In the genomic region with DNA sequence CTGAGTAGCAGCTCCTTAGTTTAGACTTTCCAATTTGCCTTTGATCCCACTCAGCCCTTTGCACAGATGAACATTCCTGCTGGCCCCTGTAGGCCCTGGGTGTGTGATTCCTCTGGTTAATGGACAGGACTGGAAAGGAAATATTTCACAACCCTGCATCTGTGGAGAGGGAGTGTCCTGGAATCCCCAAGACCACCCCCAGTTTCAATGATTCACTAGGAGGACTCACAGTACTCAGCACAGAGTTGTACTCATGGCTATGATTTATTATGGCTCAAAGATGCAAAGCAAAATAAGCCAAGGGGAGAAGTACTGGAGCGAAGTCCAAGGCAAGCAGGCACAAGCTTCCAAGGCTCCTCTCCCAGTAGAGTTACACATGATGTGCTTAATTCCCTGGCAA, we compare ENCODE assay signal across 10 cellular contexts. TPM values are rescaled to one million over a fixed set of nuclear protein-coding genes. Genes with fewer than 3 reads are reported as not detected.
A peak's percentile ranks its signal among the peaks of the same experiment; 100 is the strongest.
DNase-seq lines count a peak whose midpoint lies in the region; ATAC-seq and TF ChIP-seq lines count a peak whose summit lies in the region.
"Had no signal": no experiment of that assay in that cellular context is flagged by ENCODE, and none has a peak within 500 bp of the region (broad histone marks: within the 10 kb centered on the region; RNA-seq: fewer than 3 reads in every experiment).

No MANE protein-coding gene starts in this region.

- H3K4me1 ChIP-seq in tibial nerve: peaks cover 0 to 34% (median 16%) of the 10 kb centered on the region in 4 donors

- no peak overlapping the region for H3K4me3 ChIP-seq in tibial nerve

- peak overlapping the region in 3 of 4 donors; percentile 58 to 79 (median 77) for H3K27ac ChIP-seq in tibial nerve

- H3K27me3 Mint-ChIP-seq in chondrocyte (ENCODE audit: low read depth): no peaks in the 10 kb centered on the region

- no peaks in the 10 kb centered on the region for H3K36me3 ChIP-seq in tibial nerve

- TF ChIP-seq EP300 in tibial nerve (IDR thresholded peaks at IDR 0.05): peak in 1 of 2 donors; percentile 85

- peak overlapping the region; percentile 62 for H3K27ac Mint-ChIP-seq in chondrocyte (ENCODE audit: unreplicated experiment)

- H3K9me3 ChIP-seq in tibial nerve: no peaks in the 10 kb centered on the region

- TF ChIP-seq CTCF in chondrocyte (IDR thresholded peaks at IDR 0.05) (no peak), tibial nerve (IDR thresholded peaks at IDR 0.05) (no peak)

- TF ChIP-seq POLR2A in tibial nerve (IDR thresholded peaks at IDR 0.05): no peak

- H3K9me3 Mint-ChIP-seq in chondrocyte (ENCODE audit: low read depth): no peaks in the 10 kb centered on the region

- DNase-seq in HT1080 (ENCODE audit: low read depth) (peak; percentile 91), chondrocyte (ENCODE audit: low spot score) (no peak), left kidney (ENCODE audit: low read depth, low spot score) (peak; percentile 79), tibial nerve (ENCODE audit: low spot score in 2 of 2) (peak in 1 of 2 donors; percentile 59), NCI-H2081 (lab: John Stamatoyannopoulos, UW) (no peak)
- DNase-seq: effector memory CD4-positive, alpha-beta T cell; stimulated activated CD8-positive, alpha-beta memory T cell treated with anti-CD3 and anti-CD28 coated beads, Interleukin-4, amount 100 ng/mL, for 48 hours had no signal

- H3K36me3 Mint-ChIP-seq in chondrocyte (ENCODE audit: low read depth): no peaks in the 10 kb centered on the region

- no peaks in the 10 kb centered on the region for H3K27me3 ChIP-seq in tibial nerve

- ATAC-seq in GM21367 (IDR thresholded peaks at IDR 0.05; ENCODE audit: unreplicated experiment) (no peak), HG03039 (IDR thresholded peaks at IDR 0.05; ENCODE audit: unreplicated experiment) (no peak), GM18870 (IDR thresholded peaks at IDR 0.05; ENCODE audit: unreplicated experiment) (no peak)

- 63 to 68% methylated on average over 1 of the region's 1 CpG for WGBS in tibial nerve, 2 donors

- H3K4me3 Mint-ChIP-seq in chondrocyte (ENCODE audit: unreplicated experiment): no peak overlapping the region

- peaks cover 46% of the 10 kb centered on the region for H3K4me1 Mint-ChIP-seq in chondrocyte (ENCODE audit: low read depth)

RNA-seq across cellular contexts. Expression of gene TJP2, which starts 42.4 kb away (rescaled TPM):
- total RNA-seq in HT1080 (2014; rRNA removed; shearing (Covaris generic)): 107 and 115 TPM in 2 replicates
- 61.9 and 68.8 TPM in 2 replicates for polyA plus RNA-seq in HT1080 (2015; cell fraction: cytosol; rRNA removed)
- polyA plus RNA-seq in HT1080 (2015; cell fraction: nucleus; rRNA removed): 152 and 158 TPM in 2 replicates
- 49.9 to 50.6 TPM (median 50.4 TPM) in 3 replicates for total RNA-seq in chondrocyte
- 100 to 1,000 TPM; 123 to 207 (median 182) TPM for total RNA-seq in tibial nerve

Comparison
In these comparisons a context has a peak if more than half of its experiments do, and no peak if none do; other contexts are left out.
1. DNase-seq: peak in HT1080 (single experiment) and left kidney (single experiment); none in chondrocyte (single experiment) and NCI-H2081 (0 of 2).